Comparison of ENCODE assay signal across 22 cellular contexts in genomic region chr3:73605861-73606260, GRCh38. TPM values are rescaled to one million over a fixed set of nuclear protein-coding genes. Genes with fewer than 3 reads are reported as not detected.
"Had no signal": no experiment of that assay in that cellular context is flagged by ENCODE, and none has a peak within 500 bp of the region (broad histone marks: within the 10 kb centered on the region; RNA-seq: fewer than 3 reads in every experiment).

No MANE protein-coding gene starts in this region.

- H3K79me2 ChIP-seq: parathyroid adenoma had no signal

- DNase-seq: activated CD4-positive, alpha-beta T cell treated with anti-CD3 and anti-CD28 coated beads, Interleukin-2, amount 10 ng/mL, durations not matched to agents 24 days and 14 days; activated CD4-positive, CD25-positive, alpha-beta regulatory T cell; activated CD8-positive, alpha-beta memory T cell treated with anti-CD3 and anti-CD28 coated beads, Interleukin-2, amount 50 U/mL, for 48 hours; activated CD8-positive, alpha-beta T cell treated with anti-CD3 and anti-CD28 coated beads, Interleukin-2, amount 10 ng/mL, durations not matched to agents 7 days and 5 days; activated gamma-delta T cell treated with Interleukin-2 at 50 U/mL for 16 hours; activated T-cell treated with anti-CD3 and anti-CD28 coated beads, Interleukin-2, amount 50 U/mL, for 72 hours; amygdala; cerebellar nuclear complex; effector memory CD8-positive, alpha-beta T cell; left colon; midbrain; naive B cell; retina; stimulated activated CD4-positive, alpha-beta T cell treated with anti-CD3 and anti-CD28 coated beads, Interleukin-4, amount 100 ng/mL, for 4 hours; stimulated activated CD8-positive, alpha-beta memory T cell treated with anti-CD3 and anti-CD28 coated beads, Interleukin-4, amount 100 ng/mL, for 48 hours; stimulated activated naive CD4-positive, alpha-beta T cell treated with Interleukin-2 at 50 U/mL for 16 hours; testis had no signal

- H3K36me3 ChIP-seq: breast epithelium, SJSA1 had no signal

- H3K4me3 ChIP-seq: breast epithelium, lung, SJSA1, skin epidermis, testis had no signal

- H2AFZ ChIP-seq: parathyroid adenoma had no signal

- H3K4me1 ChIP-seq: parathyroid adenoma, SJSA1 had no signal

- H3K9me3 ChIP-seq: breast epithelium, SJSA1, testis had no signal

- H3K27ac ChIP-seq: parathyroid adenoma, SJSA1, testis had no signal

- H3K27me3 ChIP-seq: breast epithelium, SJSA1, testis had no signal

- ATAC-seq: activated CD8-positive, alpha-beta T cell treated with anti-CD3 and anti-CD28 coated beads, Interleukin-2, amount 10 ng/mL, durations not matched to agents 7 days and 5 days; activated T-cell treated with anti-CD3 and anti-CD28 coated beads, Interleukin-2, amount 50 U/mL, for 72 hours; effector memory CD8-positive, alpha-beta T cell; left colon had no signal

- H3K9ac ChIP-seq: parathyroid adenoma had no signal

RNA-seq across cellular contexts. Expression of gene PDZRN3, which starts 18.9 kb away (rescaled TPM):
- total RNA-seq: activated CD4-positive, alpha-beta T cell treated with anti-CD3 and anti-CD28 coated beads, Interleukin-2, amount 10 ng/mL, durations not matched to agents 24 days and 14 days; activated CD8-positive, alpha-beta T cell treated with anti-CD3 and anti-CD28 coated beads, Interleukin-2, amount 10 ng/mL, durations not matched to agents 7 days and 5 days; activated T-cell treated with anti-CD3 and anti-CD28 coated beads, Interleukin-2, amount 50 U/mL, for 72 hours had no signal
